1 cellular context compared by ENCODE assay signal in the genomic region with DNA sequence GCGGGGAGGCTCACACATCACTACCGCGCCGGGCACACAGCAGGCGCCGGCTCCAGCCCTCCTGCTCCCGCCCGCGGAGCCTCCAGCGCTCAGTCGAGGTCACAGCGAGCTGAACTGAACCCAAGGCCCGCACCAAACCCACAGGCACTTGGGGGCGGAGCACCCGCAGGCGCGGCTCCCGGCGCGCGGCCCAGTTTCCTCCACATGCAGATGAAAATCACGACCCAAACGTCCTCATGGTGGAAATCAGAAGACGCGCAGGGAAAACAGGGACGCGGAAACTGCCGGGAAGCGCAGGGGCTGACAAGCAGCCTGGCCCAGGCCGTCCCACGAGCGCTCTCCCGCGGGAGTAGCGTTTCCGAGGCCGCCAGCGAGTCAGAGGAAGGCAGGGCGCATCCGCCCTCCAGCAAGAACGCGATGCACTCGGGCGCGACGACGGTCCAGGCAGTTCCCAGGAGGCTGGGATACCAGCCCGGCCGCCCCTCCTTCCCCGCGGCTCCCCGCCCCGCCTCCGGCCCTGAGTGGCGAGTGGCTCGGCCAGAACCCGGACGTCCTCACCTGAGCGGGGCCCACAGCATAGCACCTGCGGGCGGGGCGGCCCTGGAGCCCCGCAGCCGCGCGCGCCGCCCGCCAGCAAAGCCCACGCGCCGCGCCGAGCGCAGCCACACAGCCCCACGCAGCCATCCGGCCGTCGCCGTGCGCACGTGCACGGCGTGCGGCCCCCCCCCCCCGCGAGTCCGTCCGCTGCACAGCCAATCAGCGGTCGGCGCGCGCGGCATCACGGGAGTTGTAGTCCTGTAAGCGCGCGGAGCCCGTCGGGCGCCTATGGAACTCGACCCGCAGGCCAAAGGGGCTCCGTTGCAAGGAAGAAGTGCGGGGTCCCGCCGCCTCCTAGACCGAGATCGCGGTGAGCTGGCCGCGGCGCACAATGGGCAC.
TF ChIP-seq lines count a peak whose summit lies in the region.

Gene HDHD5 (minus strand): TSS at position 710 of the 936 bp plus-strand sequence. CDS start 26 bp downstream, at position 684.

TF ChIP-seq in IMR-90, 13 proteins besides CTCF, POLR2A, EP300 and RAD21 (continued from another document):
- TF ChIP-seq, protein P1, sequence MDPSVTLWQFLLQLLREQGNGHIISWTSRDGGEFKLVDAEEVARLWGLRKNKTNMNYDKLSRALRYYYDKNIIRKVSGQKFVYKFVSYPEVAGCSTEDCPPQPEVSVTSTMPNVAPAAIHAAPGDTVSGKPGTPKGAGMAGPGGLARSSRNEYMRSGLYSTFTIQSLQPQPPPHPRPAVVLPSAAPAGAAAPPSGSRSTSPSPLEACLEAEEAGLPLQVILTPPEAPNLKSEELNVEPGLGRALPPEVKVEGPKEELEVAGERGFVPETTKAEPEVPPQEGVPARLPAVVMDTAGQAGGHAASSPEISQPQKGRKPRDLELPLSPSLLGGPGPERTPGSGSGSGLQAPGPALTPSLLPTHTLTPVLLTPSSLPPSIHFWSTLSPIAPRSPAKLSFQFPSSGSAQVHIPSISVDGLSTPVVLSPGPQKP (IDR thresholded peaks at IDR 0.05; ENCODE audit: borderline replicate concordance, low read depth, low read length), result no peak
